In genomic region chr11:19351426-19351825, GRCh38 we compare ENCODE assay signal across 18 cellular contexts.
"Had no signal": no experiment of that assay in that cellular context is flagged by ENCODE, and none has a peak within 500 bp of the region (broad histone marks: within the 10 kb centered on the region; RNA-seq: fewer than 3 reads in every experiment).

No MANE protein-coding gene starts in this region.

- H3K9me3 ChIP-seq: SK-N-SH had no signal

- H3K9ac ChIP-seq: SK-N-SH had no signal

- DNase-seq: KBM-7, MV-4-11, NCI-H1048, NCI-H1105, NCI-H1417, NCI-H1436 treated with DMSO at 0.1 percent for 48 hours, NCI-H1694, NCI-H187 treated with DMSO at 0.1 percent for 48 hours, NCI-H2081, NCI-H2107, NCI-H2227 treated with DMSO at 0.1 percent for 48 hours, NCI-H524, NCI-H526 treated with DMSO at 0.1 percent for 48 hours, NCI-H748 treated with DMSO at 0.1 percent for 48 hours, Right ventricle myocardium superior, RPMI8226, SIG-M5, SK-N-SH had no signal

- H3K4me2 ChIP-seq: SK-N-SH had no signal
